1 cellular context compared by ENCODE assay signal in genomic region chr17:40866838-40867237, GRCh38.
TF ChIP-seq lines count a peak whose summit lies in the region.

TSS of gene KRT12 (minus strand) at chr17:40867223. CDS start at chr17:40867186, 37 bp downstream.

TF ChIP-seq in GM23338, 12 proteins besides CTCF, POLR2A, EP300 and RAD21 (continued from another document):
- no peak for TF ChIP-seq ZNF462 (CRISPR knock-in tag; IDR thresholded peaks at IDR 0.05)
- no peak for TF ChIP-seq NANOG (IDR thresholded peaks at IDR 0.05; ENCODE audit: borderline replicate concordance)
- TF ChIP-seq REST (IDR thresholded peaks at IDR 0.05; ENCODE audit: unreplicated experiment): no peak
- no peak for TF ChIP-seq JUNB (IDR thresholded peaks at IDR 0.05; ENCODE audit: unreplicated experiment)
- no peak for TF ChIP-seq POLR2AphosphoS5 (IDR thresholded peaks at IDR 0.05; ENCODE audit: low read depth)
- no peak for TF ChIP-seq EZH2phosphoT487 (IDR thresholded peaks at IDR 0.05; ENCODE audit: unreplicated experiment)
- TF ChIP-seq CREB1 (CRISPR knock-in tag; IDR thresholded peaks at IDR 0.05; ENCODE audit: low read depth): no peak
- no peak for TF ChIP-seq STAT1 (IDR thresholded peaks at IDR 0.05; ENCODE audit: unreplicated experiment)
- TF ChIP-seq ETS1 (IDR thresholded peaks at IDR 0.05): no peak
- no peak for TF ChIP-seq ZNF331 (CRISPR knock-in tag; IDR thresholded peaks at IDR 0.05; ENCODE audit: low read depth)
- no peak for TF ChIP-seq ZNF114 (CRISPR knock-in tag; IDR thresholded peaks at IDR 0.05)
